Comparison of ENCODE assay signal across 15 cellular contexts in genomic region chr20:63877755-63878470, GRCh38. TPM values are rescaled to one million over a fixed set of nuclear protein-coding genes. Genes with fewer than 3 reads are reported as not detected.
"Had no signal": no experiment of that assay in that cellular context is flagged by ENCODE, and none has a peak within 500 bp of the region (broad histone marks: within the 10 kb centered on the region; RNA-seq: fewer than 3 reads in every experiment).

No MANE protein-coding gene starts in this region.

- H3K9me3 Mint-ChIP-seq: activated naive CD8-positive, alpha-beta T cell treated with anti-CD3 and anti-CD28 coated beads for 36 hours; natural killer cell; T-helper 2 cell treated with Interferon-gamma antibody and Interleukin-4, amounts not matched to agents 5 μg/mL and 100 μg/mL, for 36 hours had no signal

- H3K4me1 ChIP-seq: breast epithelium, tibial artery had no signal

- H3K27ac ChIP-seq: breast epithelium, tibial artery had no signal

- H3K27me3 Mint-ChIP-seq: activated naive CD8-positive, alpha-beta T cell treated with anti-CD3 and anti-CD28 coated beads for 36 hours had no signal

- H3K27me3 ChIP-seq: breast epithelium, tibial artery had no signal

- H3K9me3 ChIP-seq: breast epithelium, tibial artery had no signal

- H3K4me3 ChIP-seq: breast epithelium, tibial artery had no signal

- H3K4me3 Mint-ChIP-seq: activated naive CD8-positive, alpha-beta T cell treated with anti-CD3 and anti-CD28 coated beads for 36 hours; natural killer cell; T-helper 2 cell treated with Interferon-gamma antibody and Interleukin-4, amounts not matched to agents 5 μg/mL and 100 μg/mL, for 36 hours had no signal

- H3K27ac Mint-ChIP-seq: activated naive CD8-positive, alpha-beta T cell treated with anti-CD3 and anti-CD28 coated beads for 36 hours; natural killer cell; T-helper 2 cell treated with Interferon-gamma antibody and Interleukin-4, amounts not matched to agents 5 μg/mL and 100 μg/mL, for 36 hours had no signal

- ATAC-seq: esophagus mucosa, left cardiac atrium, natural killer cell had no signal

- DNase-seq: activated gamma-delta T cell treated with Interleukin-2 at 50 U/mL for 16 hours; activated naive CD8-positive, alpha-beta T cell treated with anti-CD3 and anti-CD28 coated beads for 36 hours; anterior cingulate cortex; head of caudate nucleus; left cardiac atrium; natural killer cell; stimulated activated CD4-positive, alpha-beta T cell treated with anti-CD3 and anti-CD28 coated beads, Interleukin-15, amount 100 ng/mL, for 24 hours; stimulated activated CD4-positive, alpha-beta T cell treated with anti-CD3 and anti-CD28 coated beads, Interleukin-4, amount 100 ng/mL, for 4 hours; tibial artery had no signal

RNA-seq across cellular contexts. Expression of gene ABHD16B, which starts 16.6 kb away (rescaled TPM):
- total RNA-seq: activated naive CD8-positive, alpha-beta T cell treated with anti-CD3 and anti-CD28 coated beads for 36 hours; breast epithelium; esophagus mucosa; left cardiac atrium; lung microvascular endothelial cell; mononuclear cell; natural killer cell; osteocyte had no signal
